Comparison of ENCODE assay signal across 1 cellular context in genomic region chr19:18429717-18430416, GRCh38.
A peak's percentile ranks its signal among the peaks of the same experiment; 100 is the strongest.
TF ChIP-seq lines count a peak whose summit lies in the region.

No MANE protein-coding gene starts in this region.

TF ChIP-seq in H1, 55 proteins besides CTCF, POLR2A, EP300 and RAD21:
- no peak for TF ChIP-seq BACH1 (IDR thresholded peaks at IDR 0.05; ENCODE audit: low read length)
- TF ChIP-seq KDM1A (IDR thresholded peaks at IDR 0.05; ENCODE audit: borderline replicate concordance, low read length): peak; percentile 93
- TF ChIP-seq MAX (IDR thresholded peaks at IDR 0.05): 0 out of 2 replicates have a peak, but pooled peaks have one; percentile 29
TF ChIP-seq in H1: peak in this region for 2.
